10 cellular contexts compared by ENCODE assay signal in the genomic region with DNA sequence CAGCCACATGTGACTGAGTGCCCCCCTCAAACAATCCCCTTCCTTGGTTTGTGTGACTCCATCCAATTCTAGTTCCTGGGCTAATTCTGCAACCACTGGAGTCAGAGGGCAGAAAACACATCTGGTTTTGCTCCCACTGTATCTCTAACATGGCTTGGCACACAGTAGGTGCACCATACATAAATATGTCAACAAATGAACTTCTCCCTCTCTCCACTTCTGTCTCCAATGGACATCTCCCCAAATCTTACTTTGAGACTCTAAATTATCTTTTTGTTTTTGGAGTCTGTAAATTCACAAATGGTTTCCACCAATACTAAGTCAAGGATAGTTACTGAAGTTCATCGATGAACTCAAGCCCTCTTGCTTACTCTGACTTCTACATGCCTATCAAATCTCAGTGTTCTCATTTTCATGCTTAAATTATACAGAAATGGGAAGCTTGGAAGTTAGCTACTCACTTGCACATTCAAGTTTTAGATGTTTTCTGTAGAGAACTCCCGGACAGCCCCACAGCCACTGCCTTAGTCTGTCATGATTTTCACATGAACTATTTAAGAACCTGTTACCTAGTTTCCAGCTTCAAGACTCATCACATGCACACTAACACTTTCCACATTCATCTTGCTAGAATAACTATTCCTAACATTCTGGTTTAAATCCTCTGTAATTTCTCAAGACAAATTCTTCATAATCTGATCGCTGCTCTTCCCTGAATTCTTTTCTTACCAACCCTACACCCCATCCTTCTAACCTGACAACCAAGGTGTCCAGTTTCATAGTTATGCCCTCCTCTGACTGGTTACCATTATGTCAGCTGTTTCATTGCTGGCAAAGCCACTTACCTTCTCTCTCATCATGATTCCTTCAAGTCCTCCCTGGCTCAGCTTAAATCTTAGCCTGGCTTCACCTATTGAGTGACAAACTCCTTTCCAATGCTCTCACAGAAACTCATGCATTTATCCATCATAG. TPM values are rescaled to one million over a fixed set of nuclear protein-coding genes. Genes with fewer than 3 reads are reported as not detected.
DNase-seq lines count a peak whose midpoint lies in the region; ATAC-seq and TF ChIP-seq lines count a peak whose summit lies in the region.
"Had no signal": no experiment of that assay in that cellular context is flagged by ENCODE, and none has a peak within 500 bp of the region (broad histone marks: within the 10 kb centered on the region; RNA-seq: fewer than 3 reads in every experiment).

No MANE protein-coding gene starts in this region.

- ATAC-seq in activated T-cell treated with anti-CD3 and anti-CD28 coated beads, Interleukin-2, amount 50 U/mL, for 4 hours = no peak
- ATAC-seq in HG03097 (IDR thresholded peaks at IDR 0.05; ENCODE audit: low FRiP score, unreplicated experiment) (no peak), GM19467 (IDR thresholded peaks at IDR 0.05; ENCODE audit: unreplicated experiment) (no peak)

- no peak for TF ChIP-seq CTCF in osteoblast (IDR thresholded peaks at IDR 0.05; ENCODE audit: extremely low read depth, low read depth, low read length)

- H3K27ac ChIP-seq in osteoblast (ENCODE audit: low read depth, low read length) = peak overlapping the region; percentile 23
- H3K27ac ChIP-seq: transverse colon had no signal

- H2AFZ ChIP-seq in osteoblast (ENCODE audit: low read length) = no peak overlapping the region

- peaks cover 81% of the 10 kb centered on the region for H3K36me3 ChIP-seq in osteoblast (ENCODE audit: insufficient read depth, low read length)

- H3K4me3 Mint-ChIP-seq in activated T-cell treated with anti-CD3 and anti-CD28 coated beads, Interleukin-2, amount 50 U/mL, for 4 hours = peak overlapping the region; percentile 3
- peak overlapping the region; percentile 64 for H3K4me3 Mint-ChIP-seq in activated naive CD8-positive, alpha-beta T cell

- peak overlapping the region; percentile 88 for H3K27ac Mint-ChIP-seq in activated naive CD8-positive, alpha-beta T cell

- H4K20me1 ChIP-seq in osteoblast (ENCODE audit: insufficient read depth, low read length) = peaks cover 60% of the 10 kb centered on the region

- no peak overlapping the region for H3K4me3 ChIP-seq in osteoblast (ENCODE audit: insufficient read depth, low read length)
- H3K4me3 ChIP-seq: transverse colon had no signal

- H3K9me3 Mint-ChIP-seq in activated T-cell treated with anti-CD3 and anti-CD28 coated beads, Interleukin-2, amount 50 U/mL, for 4 hours = no peaks in the 10 kb centered on the region
- H3K9me3 Mint-ChIP-seq in activated naive CD8-positive, alpha-beta T cell (ENCODE audit: low read depth) = no peaks in the 10 kb centered on the region

- peaks cover 69% of the 10 kb centered on the region for H3K36me3 Mint-ChIP-seq in activated T-cell treated with anti-CD3 and anti-CD28 coated beads, Interleukin-2, amount 50 U/mL, for 4 hours (ENCODE audit: insufficient read depth)
- peaks cover 41% of the 10 kb centered on the region for H3K36me3 Mint-ChIP-seq in activated naive CD8-positive, alpha-beta T cell

- peaks cover 35% of the 10 kb centered on the region for H3K79me2 ChIP-seq in osteoblast (ENCODE audit: insufficient read depth, low read length)

- H3K9me3 ChIP-seq in osteoblast (ENCODE audit: low read depth, low read length) = no peaks in the 10 kb centered on the region
- H3K9me3 ChIP-seq: transverse colon had no signal

- H3K27me3 ChIP-seq in osteoblast (ENCODE audit: insufficient read depth, low read length) = no peaks in the 10 kb centered on the region
- H3K27me3 ChIP-seq: transverse colon had no signal

- H3K4me2 ChIP-seq in osteoblast (ENCODE audit: insufficient read depth, low read length) = no peak overlapping the region

- no peaks in the 10 kb centered on the region for H3K27me3 Mint-ChIP-seq in activated T-cell treated with anti-CD3 and anti-CD28 coated beads, Interleukin-2, amount 50 U/mL, for 4 hours (ENCODE audit: low read depth)
- H3K27me3 Mint-ChIP-seq in activated naive CD8-positive, alpha-beta T cell = no peaks in the 10 kb centered on the region

- peaks cover 48% of the 10 kb centered on the region for H3K4me1 Mint-ChIP-seq in activated T-cell treated with anti-CD3 and anti-CD28 coated beads, Interleukin-2, amount 50 U/mL, for 4 hours (ENCODE audit: low read depth)
- H3K4me1 Mint-ChIP-seq in activated naive CD8-positive, alpha-beta T cell (ENCODE audit: low read depth) = peaks cover 53% of the 10 kb centered on the region

- in situ Hi-C loops in KBM-7 (cut with MboI; ENCODE audit: low pct_unique_long_range_greater_than_20kb, low sequenced_read_pairs) = no loop called here

- peaks cover 26% of the 10 kb centered on the region for H3K4me1 ChIP-seq in osteoblast (ENCODE audit: insufficient read depth, low read length)

- DNase-seq in activated T-cell treated with anti-CD3 and anti-CD28 coated beads, Interleukin-2, amount 50 U/mL, for 4 hours = no peak
- DNase-seq in activated T-cell treated with anti-CD3 and anti-CD28 coated beads for 4 hours = no peak
- DNase-seq in KBM-7 = peak; percentile 16
- peak; percentile 21 for DNase-seq in osteoblast (ENCODE audit: insufficient read length, low spot score, missing footprints)
- DNase-seq in effector CD8-positive, alpha-beta T cell (lab: John Stamatoyannopoulos, UW) = no peak
- DNase-seq: NCI-H187, transverse colon had no signal

RNA-seq across cellular contexts. Expression of a gene that starts 6.0 kb away (rescaled TPM):
- 1,000 to 10,000 TPM; 1,753 to 1,834 (median 1,793) TPM for total RNA-seq in activated T-cell treated with anti-CD3 and anti-CD28 coated beads, Interleukin-2, amount 50 U/mL, for 4 hours
- 220 and 385 TPM in 2 replicates for total RNA-seq in osteoblast

RNA-seq across cellular contexts. Expression of a gene that starts 12.2 kb away (rescaled TPM):
- total RNA-seq in activated T-cell treated with anti-CD3 and anti-CD28 coated beads, Interleukin-2, amount 50 U/mL, for 4 hours = 1 to 10 TPM in 1 of 3 donors, under 1 TPM in 2; 0.76 to 1.7 (median 0.84) TPM
- total RNA-seq in osteoblast = 19.5 and 24.8 TPM in 2 replicates

RNA-seq across cellular contexts. Expression of a gene that starts 30.8 kb away (rescaled TPM):
- total RNA-seq in activated T-cell treated with anti-CD3 and anti-CD28 coated beads, Interleukin-2, amount 50 U/mL, for 4 hours = 10 to 100 TPM; 48.6 to 51.4 (median 50.3) TPM
- total RNA-seq in osteoblast = 95.5 and 110 TPM in 2 replicates

Comparison
In these comparisons a context has a peak if more than half of its experiments do, and no peak if none do; other contexts are left out.
1. DNase-seq: peak in KBM-7 (single experiment) and osteoblast (single experiment); none in activated T-cell treated with anti-CD3 and anti-CD28 coated beads, Interleukin-2, amount 50 U/mL, for 4 hours (single experiment), activated T-cell treated with anti-CD3 and anti-CD28 coated beads for 4 hours (single experiment) and effector CD8-positive, alpha-beta T cell (single experiment).